ENCODE assay signal across 14 cellular contexts in genomic region chr14:33617154-33617553, GRCh38.
DNase-seq lines count a peak whose midpoint lies in the region; ATAC-seq and TF ChIP-seq lines count a peak whose summit lies in the region.
"Had no signal": no experiment of that assay in that cellular context is flagged by ENCODE, and none has a peak within 500 bp of the region (broad histone marks: within the 10 kb centered on the region; RNA-seq: fewer than 3 reads in every experiment).

No MANE protein-coding gene starts in this region.

- no peak for ATAC-seq in HG02571 (IDR thresholded peaks at IDR 0.05; ENCODE audit: unreplicated experiment)
- ATAC-seq in GM18502 (IDR thresholded peaks at IDR 0.05; ENCODE audit: poor library complexity, unreplicated experiment), result no peak
- ATAC-seq: natural killer cell had no signal

- no peaks in the 10 kb centered on the region for H3F3A ChIP-seq in GM23248 (ENCODE audit: insufficient read depth)

- H3K79me2 ChIP-seq in GM23248 (ENCODE audit: insufficient read depth), result no peaks in the 10 kb centered on the region

- CTCF ChIA-PET in A673 (lab: Charles Lee), result no interaction called here

- no peak for TF ChIP-seq CTCF in A673 (conservative IDR thresholded peaks at IDR 0.05; ENCODE audit: low read depth, low read length)

- H3K27me3 ChIP-seq in A673 (replicated peaks; ENCODE audit: insufficient read depth, low read depth, low read length, poor library complexity) (no peaks in the 10 kb centered on the region), GM23248 (replicated peaks; ENCODE audit: insufficient read depth) (no peaks in the 10 kb centered on the region)
- H3K27me3 ChIP-seq: BLaER1 treated with 17β-estradiol and CSF1 and Interleukin-3, amounts not matched to agents 10 nM and 100 nM; SJCRH30 had no signal

- POLR2A ChIA-PET in A673 (lab: Charles Lee; ENCODE audit: low non-redundant PET), result no interaction called here

- no TSS peak for BruUV-seq in A673 (replicated peaks; lab: Mats Ljungman, UMichigan)

- no peak overlapping the region for H3K27ac ChIP-seq in A673 (ENCODE audit: low read depth, low read length, poor library complexity, severe bottlenecking)
- no peak overlapping the region for H3K27ac ChIP-seq in GM23248
- H3K27ac ChIP-seq: BLaER1 treated with 17β-estradiol and CSF1 and Interleukin-3, amounts not matched to agents 10 nM and 100 nM; SJCRH30; WERI-Rb-1 had no signal

- no peaks in the 10 kb centered on the region for H3K9me2 ChIP-seq in GM23248 (ENCODE audit: insufficient read depth)

- intact Hi-C loops in A673 (cut with micrococcal nuclease; ENCODE audit: unreplicated experiment), result no loop called here

- no peak overlapping the region for H2AFZ ChIP-seq in GM23248

- H3K4me1 ChIP-seq in A673 (ENCODE audit: insufficient read depth, low read length, poor library complexity, severe bottlenecking), result no peaks in the 10 kb centered on the region
- peaks cover 9% of the 10 kb centered on the region for H3K4me1 ChIP-seq in GM23248 (ENCODE audit: insufficient read depth)
- H3K4me1 ChIP-seq: BLaER1 treated with 17β-estradiol and CSF1 and Interleukin-3, amounts not matched to agents 10 nM and 100 nM had no signal

- H3K4me3 ChIP-seq in A673 (ENCODE audit: low read depth, low read length, poor library complexity, severe bottlenecking) (no peak overlapping the region), GM23248 (no peak overlapping the region)
- H3K4me3 ChIP-seq: BLaER1 treated with 17β-estradiol and CSF1 and Interleukin-3, amounts not matched to agents 10 nM and 100 nM; SJCRH30 had no signal

- H3K4me2 ChIP-seq in GM23248 (ENCODE audit: unreplicated experiment), result peak overlapping the region; percentile 5
- H3K4me2 ChIP-seq: BLaER1 treated with 17β-estradiol and CSF1 and Interleukin-3, amounts not matched to agents 10 nM and 100 nM had no signal

- H3K36me3 ChIP-seq in A673 (ENCODE audit: insufficient read depth, low read length, poor library complexity, severe bottlenecking) (no peaks in the 10 kb centered on the region), GM23248 (ENCODE audit: low read depth) (no peaks in the 10 kb centered on the region)
- H3K36me3 ChIP-seq: BLaER1 treated with 17β-estradiol and CSF1 and Interleukin-3, amounts not matched to agents 10 nM and 100 nM; SJCRH30; WERI-Rb-1 had no signal

- DNase-seq in A673 (ENCODE audit: low spot score) (peak; percentile 40), GM23248 (peak; percentile 80), RPMI7951 (ENCODE audit: low read depth) (peak; percentile 80), fibroblast of peridontal ligament (ENCODE audit: extremely low read depth) (peak; percentile 46), hepatic stellate cell (ENCODE audit: low spot score) (no peak), NCI-H526 treated with DMSO at 0.1 percent for 48 hours (lab: John Stamatoyannopoulos, UW) (no peak)
- DNase-seq: anterior cingulate cortex, natural killer cell, NCI-H1930, WERI-Rb-1 had no signal

- in situ Hi-C loops in GM23248 (cut with MboI), result no loop called here

- no peaks in the 10 kb centered on the region for H4K20me1 ChIP-seq in GM23248 (ENCODE audit: insufficient read depth)
- H4K20me1 ChIP-seq: BLaER1 treated with 17β-estradiol and CSF1 and Interleukin-3, amounts not matched to agents 10 nM and 100 nM had no signal

- H3K9ac ChIP-seq in GM23248, result no peak overlapping the region
- H3K9ac ChIP-seq: BLaER1 treated with 17β-estradiol and CSF1 and Interleukin-3, amounts not matched to agents 10 nM and 100 nM had no signal

- H3K9me3 ChIP-seq in A673 (ENCODE audit: low read depth, low read length, poor library complexity, severe bottlenecking), result no peaks in the 10 kb centered on the region
- H3K9me3 ChIP-seq in GM23248 (ENCODE audit: low read depth), result no peaks in the 10 kb centered on the region
- H3K9me3 ChIP-seq: BLaER1 treated with 17β-estradiol and CSF1 and Interleukin-3, amounts not matched to agents 10 nM and 100 nM; SJCRH30 had no signal

- 28 to 35% methylated on average over 3 of the region's 3 CpGs for WGBS in GM23248 (ENCODE audit: low coverage in 1 of 2, low lambda C conversion rate in 2 of 2, missing lambda C conversion rate in 2 of 2), 2 experiments

Comparison
In these comparisons a context has a peak if more than half of its experiments do, and no peak if none do; other contexts are left out.
1. DNase-seq: peak in A673 (single experiment), GM23248 (single experiment), RPMI7951 (single experiment) and fibroblast of peridontal ligament (single experiment); none in hepatic stellate cell (single experiment) and NCI-H526 treated with DMSO at 0.1 percent for 48 hours (single experiment).